ENCODE assay signal across 11 cellular contexts in genomic region chr7:148419856-148420508, GRCh38.
A peak's percentile ranks its signal among the peaks of the same experiment; 100 is the strongest.
DNase-seq lines count a peak whose midpoint lies in the region; ATAC-seq and TF ChIP-seq lines count a peak whose summit lies in the region.
"Had no signal": no experiment of that assay in that cellular context is flagged by ENCODE, and none has a peak within 500 bp of the region (broad histone marks: within the 10 kb centered on the region; RNA-seq: fewer than 3 reads in every experiment).

No MANE protein-coding gene starts in this region.

- WGBS in smooth muscle cell (ENCODE audit: low lambda C conversion rate) = 85% methylated on average over 8 of the region's 8 CpGs

- H4K20me1 ChIP-seq in smooth muscle cell (ENCODE audit: low read depth) = no peaks in the 10 kb centered on the region

- no peaks in the 10 kb centered on the region for H3K9me3 ChIP-seq in smooth muscle cell (replicated peaks; ENCODE audit: low read depth)
- no peaks in the 10 kb centered on the region for H3K9me3 ChIP-seq in gastrocnemius medialis

- no peaks in the 10 kb centered on the region for H3F3A ChIP-seq in smooth muscle cell (ENCODE audit: low read depth)

- no peaks in the 10 kb centered on the region for H3K27me3 ChIP-seq in H7 (ENCODE audit: control insufficient read depth, insufficient read depth, low read length)
- no peaks in the 10 kb centered on the region for H3K27me3 ChIP-seq in smooth muscle cell (ENCODE audit: low read depth)
- peaks cover 0 to 3% (median 0%) of the 10 kb centered on the region in 3 donors for H3K27me3 ChIP-seq in gastrocnemius medialis

- peak; percentile 95 for ATAC-seq in GM18499 (IDR thresholded peaks at IDR 0.05; ENCODE audit: insufficient read depth, unreplicated experiment)
- ATAC-seq in GM19438 (IDR thresholded peaks at IDR 0.05; ENCODE audit: low read depth, unreplicated experiment) = peak; percentile 97
- peak; percentile 98 for ATAC-seq in HG02870 (IDR thresholded peaks at IDR 0.05; ENCODE audit: unreplicated experiment)
- ATAC-seq in HG03521 (IDR thresholded peaks at IDR 0.05; ENCODE audit: unreplicated experiment) = peak; percentile 80
- ATAC-seq in gastrocnemius medialis = no peak
- ATAC-seq: activated T-cell treated with anti-CD3 and anti-CD28 coated beads, Interleukin-2, amount 50 U/mL, for 4 hours had no signal

- H3K27ac ChIP-seq in smooth muscle cell (ENCODE audit: low read depth) (no peak overlapping the region), gastrocnemius medialis (no peak overlapping the region)
- H3K27ac ChIP-seq: RWPE1 had no signal

- H3K79me2 ChIP-seq in smooth muscle cell (ENCODE audit: low read depth) = no peaks in the 10 kb centered on the region

- H3K4me2 ChIP-seq in smooth muscle cell = no peak overlapping the region

- no peak for TF ChIP-seq POLR2A in gastrocnemius medialis (IDR thresholded peaks at IDR 0.05)

- DNase-seq in H7 (no peak), smooth muscle cell (lab: John Stamatoyannopoulos, UW; ENCODE audit: unreplicated experiment) (no peak), gastrocnemius medialis (no peak)
- no peak for DNase-seq in activated T-cell treated with anti-CD3 and anti-CD28 coated beads, Interleukin-2, amount 50 U/mL, for 1 hour
- DNase-seq: activated T-cell treated with anti-CD3 and anti-CD28 coated beads, Interleukin-2, amount 50 U/mL, for 4 hours; substantia nigra had no signal

- H2AFZ ChIP-seq in smooth muscle cell (ENCODE audit: low read depth) = no peak overlapping the region

- in situ Hi-C loops in gastrocnemius medialis (cut with MboI; ENCODE audit: low sequenced_read_pairs in 4 of 4) = no loop called here

- H3K36me3 ChIP-seq in H7 (replicated peaks; ENCODE audit: control insufficient read depth, insufficient read depth, low read length) (no peaks in the 10 kb centered on the region), smooth muscle cell (ENCODE audit: low read depth) (no peaks in the 10 kb centered on the region), gastrocnemius medialis (no peaks in the 10 kb centered on the region)

- intact Hi-C loops in gastrocnemius medialis (cut with DNase I; ENCODE audit: low total_unique reads) = no loop called here

- no peak overlapping the region for H3K9ac ChIP-seq in smooth muscle cell (ENCODE audit: low read depth)

- H3K4me3 ChIP-seq in H7 (ENCODE audit: insufficient read depth, low read depth, low read length) (no peak overlapping the region), smooth muscle cell (no peak overlapping the region), gastrocnemius medialis (no peak overlapping the region)

- no peak for TF ChIP-seq CTCF in smooth muscle cell (IDR thresholded peaks at IDR 0.05; ENCODE audit: borderline replicate concordance, insufficient read depth, poor library complexity, severe bottlenecking)
- TF ChIP-seq CTCF in gastrocnemius medialis (IDR thresholded peaks at IDR 0.05 in 4 of 5, conservative IDR thresholded peaks at IDR 0.05 in 1 of 5) = no peak

- H3K4me1 ChIP-seq in smooth muscle cell (ENCODE audit: low read depth) (no peaks in the 10 kb centered on the region), gastrocnemius medialis (no peaks in the 10 kb centered on the region)

Comparison
In these comparisons a context has a peak if more than half of its experiments do, and no peak if none do; other contexts are left out.
1. ATAC-seq: peak in GM18499 (single experiment), GM19438 (single experiment), HG02870 (single experiment) and HG03521 (single experiment); none in gastrocnemius medialis (0 of 2).